In genomic region chr17:75785016-75785769, GRCh38 we compare ENCODE assay signal across 8 cellular contexts. TPM values are rescaled to one million over a fixed set of nuclear protein-coding genes. Genes with fewer than 3 reads are reported as not detected.
DNase-seq lines count a peak whose midpoint lies in the region; ATAC-seq and TF ChIP-seq lines count a peak whose summit lies in the region.

No MANE protein-coding gene starts in this region.

- peaks cover 43% of the 10 kb centered on the region for H3K4me1 Mint-ChIP-seq in osteocyte (ENCODE audit: unreplicated experiment)

- peaks cover 4 to 58% (median 40%) of the 10 kb centered on the region in 4 donors for H3K4me1 ChIP-seq in tibial artery

- H3K27me3 ChIP-seq in tibial artery = no peaks in the 10 kb centered on the region

- no peaks in the 10 kb centered on the region for H3K9me3 ChIP-seq in tibial artery

- peak; percentile 84 for DNase-seq in DMS53 treated with DMSO at 0.1 percent for 48 hours (lab: John Stamatoyannopoulos, UW; ENCODE audit: unreplicated experiment)
- no peak for DNase-seq in Jurkat, Clone E6-1 (ENCODE audit: low read depth, low spot score)
- DNase-seq in RKO (ENCODE audit: low spot score) = peak; percentile 94
- peak; percentile 88 for DNase-seq in activated naive CD4-positive, alpha-beta T cell treated with anti-CD3 and anti-CD28 coated beads, Interleukin-2, amount 50 U/mL, for 16 hours
- peak; percentile 63 to 95 (median 87) for DNase-seq in head of caudate nucleus
- DNase-seq in osteocyte (ENCODE audit: extremely low spot score, unreplicated experiment) = peak; percentile 97
- peak; percentile 83 to 96 for DNase-seq in tibial artery

- H3K36me3 Mint-ChIP-seq in osteocyte (ENCODE audit: unreplicated experiment) = peaks cover 2% of the 10 kb centered on the region

- TF ChIP-seq CTCF in osteocyte (IDR thresholded peaks at IDR 0.05) = no peak
- no peak for TF ChIP-seq CTCF in tibial artery (IDR thresholded peaks at IDR 0.05)

- H3K27ac ChIP-seq in tibial artery = peak overlapping the region; percentile 95 to 96

- H3K27ac Mint-ChIP-seq in osteocyte (ENCODE audit: unreplicated experiment) = peak overlapping the region; percentile 99

- peak overlapping the region; percentile 99 for H3K4me3 ChIP-seq in Jurkat, Clone E6-1 (ENCODE audit: low read length)
- H3K4me3 ChIP-seq in tibial artery = peak overlapping the region; percentile 60 to 71

- no peaks in the 10 kb centered on the region for H3K9me3 Mint-ChIP-seq in osteocyte (ENCODE audit: unreplicated experiment)

- no peaks in the 10 kb centered on the region for H3K27me3 Mint-ChIP-seq in osteocyte (ENCODE audit: unreplicated experiment)

- no peaks in the 10 kb centered on the region for H3K36me3 ChIP-seq in tibial artery

- ATAC-seq in GM21528 (IDR thresholded peaks at IDR 0.05; ENCODE audit: low FRiP score, unreplicated experiment) = peak; percentile 51

- H3K4me3 Mint-ChIP-seq in osteocyte (ENCODE audit: unreplicated experiment) = peak overlapping the region; percentile 85

- intact Hi-C loops in head of caudate nucleus (cut with DNase I) = loop anchor here (10.0 kb wide), 1 partner anchor 110 kb away; the partner anchor contains the start of gene TRIM65
- intact Hi-C loops in tibial artery (cut with DNase I; ENCODE audit: low total_unique reads) = no loop called here

RNA-seq across cellular contexts. Expression of gene UNK, which starts 0.6 kb away (rescaled TPM):
- 43.6 TPM for polyA plus RNA-seq in Jurkat, Clone E6-1 (2012; ENCODE audit: insufficient read depth, insufficient read length)
- 35.1 and 38.2 TPM in 2 replicates for total RNA-seq in osteocyte

RNA-seq across cellular contexts. Expression of gene GALK1, which starts 20.2 kb away (rescaled TPM):
- polyA plus RNA-seq in Jurkat, Clone E6-1 (2012; ENCODE audit: insufficient read depth, insufficient read length) = 47.6 TPM
- total RNA-seq in osteocyte = 30.3 and 31.2 TPM in 2 replicates

RNA-seq across cellular contexts. Expression of gene UNC13D, which starts 59.0 kb away (rescaled TPM):
- polyA plus RNA-seq in Jurkat, Clone E6-1 (2012; ENCODE audit: insufficient read depth, insufficient read length) = 87.6 TPM
- total RNA-seq in osteocyte = 3.3 and 3.6 TPM in 2 replicates
